In the genomic region with DNA sequence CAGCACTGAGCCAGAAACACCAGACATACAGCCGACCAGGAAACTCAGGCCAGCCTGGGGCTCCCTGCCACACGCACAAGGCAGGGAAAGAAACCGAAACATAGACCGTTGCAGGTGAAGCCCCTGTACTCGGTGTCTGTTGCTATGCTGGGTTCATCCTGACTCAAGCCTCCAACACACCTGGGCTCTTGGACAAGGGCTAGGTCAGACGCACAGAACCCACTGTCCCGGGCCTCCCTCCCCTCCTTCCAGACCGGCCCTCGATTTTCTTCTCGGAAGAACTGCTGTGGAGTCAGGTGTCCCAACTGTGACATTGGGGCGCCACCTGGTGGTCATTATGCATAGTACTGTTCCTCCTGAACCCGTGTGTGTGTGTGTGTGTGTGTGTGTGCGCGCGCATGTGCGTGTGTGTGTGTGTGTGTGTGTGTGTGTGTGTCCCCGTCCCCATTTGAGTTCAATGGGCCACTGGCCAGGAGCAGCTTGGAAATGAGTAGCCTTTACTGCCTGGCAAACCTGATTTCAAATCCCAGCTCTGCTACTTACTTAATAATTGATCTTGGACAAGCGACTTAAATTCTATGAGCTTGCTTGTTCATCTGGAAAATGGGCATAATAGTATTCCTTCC, we compare ENCODE assay signal across 8 cellular contexts. TPM values are rescaled to one million over a fixed set of nuclear protein-coding genes. Genes with fewer than 3 reads are reported as not detected.
DNase-seq lines count a peak whose midpoint lies in the region; ATAC-seq and TF ChIP-seq lines count a peak whose summit lies in the region.

No MANE protein-coding gene starts in this region.

- TF ChIP-seq CTCF in GM12875 (IDR thresholded peaks at IDR 0.05; ENCODE audit: borderline replicate concordance, insufficient read depth, low read depth, low read length) = peak; percentile 73

- peak; percentile 49 to 71 for DNase-seq in NCI-H524 (lab: John Stamatoyannopoulos, UW)
- peak; percentile 68 for DNase-seq in activated CD4-positive, alpha-beta T cell treated with anti-CD3 and anti-CD28 coated beads, Interleukin-2, amount 50 U/mL, for 1 hour
- peak; percentile 79 to 91 for DNase-seq in dermis microvascular lymphatic vessel endothelial cell (ENCODE audit: low read depth in 2 of 2)
- DNase-seq in lung microvascular endothelial cell (ENCODE audit: low read depth in 2 of 2) = peak; percentile 90 to 94
- DNase-seq in stimulated activated CD4-positive, alpha-beta T cell treated with anti-CD3 and anti-CD28 coated beads, TNF-alpha, amount 100 ng/mL, for 48 hours (ENCODE audit: low read depth in 3 of 3) = peak; percentile 61 to 77 (median 62)

- H3K4me3 ChIP-seq in GM12875 (ENCODE audit: low read depth, low read length) = no peak overlapping the region

- ATAC-seq in HG03342 (IDR thresholded peaks at IDR 0.05; ENCODE audit: unreplicated experiment) (peak; percentile 69), GM18858 (IDR thresholded peaks at IDR 0.05; ENCODE audit: unreplicated experiment) (no peak)

RNA-seq across cellular contexts. Expression of a gene that starts 55.4 kb away (rescaled TPM):
- under 0.01 TPM in 2 replicates for total RNA-seq in dermis microvascular lymphatic vessel endothelial cell
- total RNA-seq in lung microvascular endothelial cell = under 0.01 TPM in 1 of 2 replicates, not detected in the other
